ENCODE assay signal across 1 cellular context in genomic region chr5:2038337-2039179, GRCh38.
A peak's percentile ranks its signal among the peaks of the same experiment; 100 is the strongest.
TF ChIP-seq lines count a peak whose summit lies in the region.

No MANE protein-coding gene starts in this region.

TF ChIP-seq in K562, 482 proteins besides CTCF, POLR2A, EP300 and RAD21 (continued from another document and continues in another):
- TF ChIP-seq MGA (IDR thresholded peaks at IDR 0.05) (no peak), JUND (IDR thresholded peaks at IDR 0.05; ENCODE audit: borderline replicate concordance, low read depth, low read length) (no peak), JUND (tag; IDR thresholded peaks at IDR 0.05; ENCODE audit: borderline replicate concordance, low read depth, low read length) (no peak), HCFC1 (IDR thresholded peaks at IDR 0.05; ENCODE audit: low read depth, low read length) (0 out of 2 replicates have a peak, but pooled peaks have one; percentile 13), ZNF583 (CRISPR knock-in tag; IDR thresholded peaks at IDR 0.05) (no peak), ZNF584 (CRISPR knock-in tag; IDR thresholded peaks at IDR 0.05; ENCODE audit: low read depth) (no peak), KAT7 (CRISPR knock-in tag; IDR thresholded peaks at IDR 0.05; ENCODE audit: borderline replicate concordance) (no peak), TOE1 (IDR thresholded peaks at IDR 0.05; ENCODE audit: borderline replicate concordance) (no peak), TOE1 (CRISPR knock-in tag; IDR thresholded peaks at IDR 0.05; ENCODE audit: borderline replicate concordance, low read depth) (no peak), PPARD (CRISPR knock-in tag; IDR thresholded peaks at IDR 0.05) (no peak), CREM (IDR thresholded peaks at IDR 0.05; ENCODE audit: low read depth) (no peak), ZNF785 (CRISPR knock-in tag; IDR thresholded peaks at IDR 0.05) (no peak), SRSF3 (IDR thresholded peaks at IDR 0.05; ENCODE audit: insufficient read depth, low read length) (no peak), HBP1 (CRISPR knock-in tag; IDR thresholded peaks at IDR 0.05) (no peak), HNRNPL (IDR thresholded peaks at IDR 0.05; ENCODE audit: low read depth, low read length) (peak; percentile 91; the same call in 1 of the 2 replicates), ZNF253 (CRISPR knock-in tag; conservative IDR thresholded peaks at IDR 0.05) (no peak), YY1 (IDR thresholded peaks at IDR 0.05; ENCODE audit: borderline replicate concordance in 1 of 3, control insufficient read depth in 1 of 3, extremely low read depth in 1 of 3, insufficient read depth in 3 of 3, insufficient read length in 1 of 3, insufficient replicate concordance in 2 of 3, low read depth in 1 of 3, low read length in 2 of 3) (peak in 2 of 3 experiments; percentile 33 to 63), ZNF280A (IDR thresholded peaks at IDR 0.05; ENCODE audit: low read depth, partially characterized antibody) (no peak), ERF (CRISPR knock-in tag; IDR thresholded peaks at IDR 0.05) (no peak), RHOXF2B (CRISPR knock-in tag; conservative IDR thresholded peaks at IDR 0.05) (no peak), ZFX (CRISPR knock-in tag; IDR thresholded peaks at IDR 0.05) (no peak), EWSR1 (IDR thresholded peaks at IDR 0.05; ENCODE audit: borderline replicate concordance, low read depth, partially characterized antibody) (no peak), PTRF (tag; IDR thresholded peaks at IDR 0.05) (no peak), ZNF764 (CRISPR knock-in tag; IDR thresholded peaks at IDR 0.05; ENCODE audit: low read depth) (no peak), NR2F6 (CRISPR knock-in tag; IDR thresholded peaks at IDR 0.05) (no peak), FOXJ3 (CRISPR knock-in tag; IDR thresholded peaks at IDR 0.05) (no peak), HES1 (IDR thresholded peaks at IDR 0.05; ENCODE audit: low read depth) (no peak), ARID1B (IDR thresholded peaks at IDR 0.05) (no peak), SP2 (IDR thresholded peaks at IDR 0.05; ENCODE audit: extremely low read depth, low read depth, low read length, poor library complexity, severe bottlenecking) (no peak), PTTG1 (tag; IDR thresholded peaks at IDR 0.05; ENCODE audit: low read depth) (no peak), CC2D1A (IDR thresholded peaks at IDR 0.05) (no peak), CBX1 (IDR thresholded peaks at IDR 0.05; ENCODE audit: low read depth) (0 out of 2 replicates have a peak, but pooled peaks have one; percentile 35), ZFP36 (IDR thresholded peaks at IDR 0.05; ENCODE audit: low read depth, low read length, partially characterized antibody) (no peak), PCBP1 (IDR thresholded peaks at IDR 0.05; ENCODE audit: low read depth, low read length, poor library complexity, severe bottlenecking) (peak; percentile 33), TARDBP (IDR thresholded peaks at IDR 0.05) (no peak), ZNF134 (CRISPR knock-in tag; conservative IDR thresholded peaks at IDR 0.05) (no peak), RNF2 (IDR thresholded peaks at IDR 0.05) (no peak), MTA3 (IDR thresholded peaks at IDR 0.05; ENCODE audit: borderline replicate concordance) (peak; percentile 85), PHTF2 (CRISPR knock-in tag; IDR thresholded peaks at IDR 0.05) (no peak), CTCFL (IDR thresholded peaks at IDR 0.05; ENCODE audit: borderline replicate concordance, insufficient read depth, low read depth, low read length, poor library complexity, severe bottlenecking) (peak; percentile 61), ATF4 (CRISPR knock-in tag; IDR thresholded peaks at IDR 0.05) (no peak), RBBP5 (IDR thresholded peaks at IDR 0.05; ENCODE audit: borderline replicate concordance, insufficient read depth, low read length, poor library complexity, severe bottlenecking) (no peak), ELK1 (CRISPR knock-in tag; IDR thresholded peaks at IDR 0.05) (no peak), OTX1 (CRISPR knock-in tag; IDR thresholded peaks at IDR 0.05) (no peak), ZNF639 (CRISPR knock-in tag; conservative IDR thresholded peaks at IDR 0.05 in 1 of 2, IDR thresholded peaks at IDR 0.05 in 1 of 2) (no peak)
